ENCODE assay signal across 26 cellular contexts in the genomic region with DNA sequence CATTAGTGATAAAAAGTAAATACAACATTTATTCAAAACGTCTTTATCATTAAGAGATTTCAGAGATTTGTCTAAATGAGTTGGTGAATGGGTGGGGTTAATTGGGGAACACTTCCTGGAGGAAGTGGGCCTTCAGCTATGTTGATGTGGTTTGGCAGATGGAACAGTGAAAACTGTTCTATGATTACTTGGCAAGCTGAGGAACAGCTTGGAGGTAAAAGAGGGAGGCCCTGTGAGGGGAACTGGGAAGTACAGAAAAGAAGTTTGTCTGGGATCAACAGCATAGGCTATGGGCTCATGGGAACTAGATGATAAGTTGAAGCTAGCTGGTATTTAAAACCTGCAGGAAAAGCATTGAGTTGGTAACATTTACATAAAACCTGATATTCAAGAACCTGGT. TPM values are rescaled to one million over a fixed set of nuclear protein-coding genes. Genes with fewer than 3 reads are reported as not detected.
DNase-seq lines count a peak whose midpoint lies in the region; ATAC-seq and TF ChIP-seq lines count a peak whose summit lies in the region.
"Had no signal": no experiment of that assay in that cellular context is flagged by ENCODE, and none has a peak within 500 bp of the region (broad histone marks: within the 10 kb centered on the region; RNA-seq: fewer than 3 reads in every experiment).

No MANE protein-coding gene starts in this region.

- H4K20me1 ChIP-seq in GM23248 (ENCODE audit: insufficient read depth) (no peaks in the 10 kb centered on the region), fibroblast of lung (ENCODE audit: control insufficient read depth, extremely low read depth, insufficient read depth, low read length) (no peaks in the 10 kb centered on the region)

- H3K9me3 Mint-ChIP-seq in nephron progenitor cell: peaks cover 4% of the 10 kb centered on the region
- H3K9me3 Mint-ChIP-seq: activated naive CD8-positive, alpha-beta T cell treated with anti-CD3 and anti-CD28 coated beads for 36 hours; activated T-helper 2 cell treated with anti-CD3 and anti-CD28 coated beads, Interferon-gamma antibody, Interleukin-2, Interleukin-4, amounts not matched to agents 10 μg/mL and 5 μg/mL and 100 μg/mL, durations not matched to agents 14 hours and 24 hours and 36 hours; CD4-positive, alpha-beta memory T cell had no signal

- H3K27me3 Mint-ChIP-seq in nephron progenitor cell (ENCODE audit: low read depth, poor library complexity): no peaks in the 10 kb centered on the region
- H3K27me3 Mint-ChIP-seq: activated naive CD8-positive, alpha-beta T cell treated with anti-CD3 and anti-CD28 coated beads for 36 hours; CD4-positive, alpha-beta memory T cell; T-helper 17 cell had no signal

- H3K27me3 ChIP-seq in GM23248 (replicated peaks; ENCODE audit: insufficient read depth): no peaks in the 10 kb centered on the region
- peaks cover 6% of the 10 kb centered on the region for H3K27me3 ChIP-seq in adipocyte (replicated peaks; ENCODE audit: control insufficient read depth, insufficient read depth, low read length)
- H3K27me3 ChIP-seq in fibroblast of lung (ENCODE audit: control insufficient read depth, insufficient read depth, low read length): no peaks in the 10 kb centered on the region
- H3K27me3 ChIP-seq: esophagus squamous epithelium had no signal

- no peak overlapping the region for H2AFZ ChIP-seq in GM23248
- H2AFZ ChIP-seq in fibroblast of lung (ENCODE audit: low read length): no peak overlapping the region

- H3K4me2 ChIP-seq in GM23248 (ENCODE audit: unreplicated experiment) (no peak overlapping the region), fibroblast of lung (ENCODE audit: extremely low read depth, insufficient read depth, low read length) (no peak overlapping the region)

- H3K9me3 ChIP-seq in GM23248 (ENCODE audit: low read depth): no peaks in the 10 kb centered on the region
- no peaks in the 10 kb centered on the region for H3K9me3 ChIP-seq in adipocyte (ENCODE audit: control insufficient read depth, low read length)
- H3K9me3 ChIP-seq in fibroblast of lung (ENCODE audit: control insufficient read depth, insufficient read depth, low read depth, low read length): no peaks in the 10 kb centered on the region
- H3K9me3 ChIP-seq: esophagus squamous epithelium had no signal

- in situ Hi-C loops in GM23248 (cut with MboI): no loop called here

- H3K4me3 Mint-ChIP-seq in nephron progenitor cell: no peak overlapping the region
- H3K4me3 Mint-ChIP-seq: activated naive CD8-positive, alpha-beta T cell treated with anti-CD3 and anti-CD28 coated beads for 36 hours; endodermal cell; T-helper 17 cell had no signal

- peak; percentile 18 for DNase-seq in GM23248
- DNase-seq in adipocyte (ENCODE audit: low read depth): peak; percentile 41
- DNase-seq in fibroblast of lung (ENCODE audit: low read depth in 2 of 2): peak; percentile 12 to 77
- no peak for DNase-seq in nephron progenitor cell
- DNase-seq in SHP77 treated with DMSO at 0.1 percent for 48 hours (lab: John Stamatoyannopoulos, UW): no peak
- DNase-seq: activated CD8-positive, alpha-beta memory T cell treated with anti-CD3 and anti-CD28 coated beads, Interleukin-2, amount 50 U/mL, for 4 hours; activated naive CD8-positive, alpha-beta T cell treated with anti-CD3 and anti-CD28 coated beads for 36 hours; CD4-positive, alpha-beta memory T cell; endodermal cell; esophagus squamous epithelium; head of caudate nucleus; NCI-H1436; NCI-H2107; NCI-H524; nucleus accumbens; small intestine; stimulated activated CD4-positive, alpha-beta T cell treated with anti-CD3 and anti-CD28 coated beads, Interleukin-1b, Interleukin-23, amount 100 ng/mL, for 48 hours; T-helper 17 cell; trophoblast cell; WERI-Rb-1 had no signal

- 0 to 5% methylated on average over 1 of the region's 1 CpG for WGBS in GM23248 (ENCODE audit: low coverage in 1 of 2, low lambda C conversion rate in 2 of 2, missing lambda C conversion rate in 2 of 2), 2 experiments

- peaks cover 77% of the 10 kb centered on the region for H3K36me3 Mint-ChIP-seq in nephron progenitor cell (ENCODE audit: low read depth)

- H3K4me1 ChIP-seq in GM23248 (ENCODE audit: insufficient read depth) (peaks cover 4% of the 10 kb centered on the region), adipocyte (ENCODE audit: control insufficient read depth, insufficient read depth, low read length) (no peaks in the 10 kb centered on the region), fibroblast of lung (ENCODE audit: control insufficient read depth, extremely low read depth, insufficient read depth, low read length) (no peaks in the 10 kb centered on the region)
- H3K4me1 ChIP-seq: esophagus squamous epithelium had no signal

- ATAC-seq in GM18867 (IDR thresholded peaks at IDR 0.05; ENCODE audit: unreplicated experiment) (no peak), HG03439 (IDR thresholded peaks at IDR 0.05; ENCODE audit: unreplicated experiment) (no peak)
- ATAC-seq: K562, Panc1, T-helper 17 cell had no signal

- H3K79me2 ChIP-seq in GM23248 (ENCODE audit: insufficient read depth) (no peaks in the 10 kb centered on the region), fibroblast of lung (ENCODE audit: control insufficient read depth, insufficient read depth, low read length) (no peaks in the 10 kb centered on the region)

- H3K4me3 ChIP-seq in GM23248: no peak overlapping the region
- H3K4me3 ChIP-seq in adipocyte (ENCODE audit: low read length): no peak overlapping the region
- no peak overlapping the region for H3K4me3 ChIP-seq in fibroblast of lung (replicated peaks in 1 of 4; ENCODE audit: control extremely low read depth in 1 of 4, insufficient read depth in 1 of 4, low read depth in 3 of 4, low read length in 4 of 4)
- H3K4me3 ChIP-seq: coronary artery, esophagus squamous epithelium, K562 had no signal

- no peaks in the 10 kb centered on the region for H3K9me2 ChIP-seq in GM23248 (ENCODE audit: insufficient read depth)

- H3K27ac Mint-ChIP-seq in nephron progenitor cell: peak overlapping the region; percentile 35
- H3K27ac Mint-ChIP-seq: activated naive CD8-positive, alpha-beta T cell treated with anti-CD3 and anti-CD28 coated beads for 36 hours; activated T-helper 2 cell treated with anti-CD3 and anti-CD28 coated beads, Interferon-gamma antibody, Interleukin-2, Interleukin-4, amounts not matched to agents 10 μg/mL and 5 μg/mL and 100 μg/mL, durations not matched to agents 14 hours and 24 hours and 36 hours; endodermal cell; T-helper 17 cell had no signal

- TF ChIP-seq CTCF in fibroblast of lung (conservative IDR thresholded peaks at IDR 0.05 in 1 of 2, IDR thresholded peaks at IDR 0.05 in 1 of 2; ENCODE audit: low read depth in 1 of 2, low read length in 2 of 2) (no peak), nephron progenitor cell (IDR thresholded peaks at IDR 0.05) (no peak)

- no peaks in the 10 kb centered on the region for H3F3A ChIP-seq in GM23248 (ENCODE audit: insufficient read depth)

- no peaks in the 10 kb centered on the region for H3K4me1 Mint-ChIP-seq in nephron progenitor cell

- H3K36me3 ChIP-seq in GM23248 (ENCODE audit: low read depth) (peaks cover 14% of the 10 kb centered on the region; the same call in 1 of the 2 replicates), adipocyte (ENCODE audit: control insufficient read depth, insufficient read depth, low read length, severe bottlenecking) (peaks cover 55% of the 10 kb centered on the region), fibroblast of lung (ENCODE audit: control insufficient read depth, insufficient read depth, low read length) (no peaks in the 10 kb centered on the region)

- no peak overlapping the region for H3K9ac ChIP-seq in GM23248
- H3K9ac ChIP-seq in adipocyte (ENCODE audit: low read length): no peak overlapping the region
- no peak overlapping the region for H3K9ac ChIP-seq in fibroblast of lung (ENCODE audit: insufficient read depth, low read length)

- H3K27ac ChIP-seq in GM23248 (no peak overlapping the region), fibroblast of lung (ENCODE audit: insufficient read depth, low read length) (no peak overlapping the region)
- H3K27ac ChIP-seq: coronary artery, esophagus squamous epithelium, WERI-Rb-1 had no signal

RNA-seq across cellular contexts. Expression of a gene that starts 26.0 kb away (rescaled TPM):
- 13.0 and 17.2 TPM in 2 replicates for total RNA-seq in GM23248 (2014; rRNA removed; shearing (Covaris generic))
- polyA plus RNA-seq in GM23248 (2016; fragmentation: Nextera tagmentation; extraction: Ambion mirVana) (10.5 and 10.6 TPM in 2 replicates), fibroblast of lung (28.7 and 32.1 TPM in 2 replicates)
- 17.7 and 23.0 TPM in 2 replicates for total RNA-seq in fibroblast of lung
- 17.2 and 17.3 TPM in 2 replicates for polyA plus RNA-seq in fibroblast of lung (2012)
- 19.8 and 21.2 TPM in 2 replicates for polyA minus RNA-seq in fibroblast of lung (ENCODE audit: low replicate concordance)

RNA-seq across cellular contexts. Expression of a gene that starts 42.8 kb away (rescaled TPM):
- total RNA-seq in GM23248 (2014; rRNA removed; shearing (Covaris generic)): 36.9 and 40.7 TPM in 2 replicates
- polyA plus RNA-seq in GM23248 (2016; fragmentation: Nextera tagmentation; extraction: Ambion mirVana) (36.3 and 38.5 TPM in 2 replicates), fibroblast of lung (38.3 and 74.5 TPM in 2 replicates)
- 47.5 and 53.3 TPM in 2 replicates for total RNA-seq in fibroblast of lung
- 33.7 and 61.0 TPM in 2 replicates for polyA plus RNA-seq in fibroblast of lung (2012)
- 1.8 and 8.1 TPM in 2 replicates for polyA minus RNA-seq in fibroblast of lung (ENCODE audit: low replicate concordance)

Comparison
In these comparisons a context has a peak if more than half of its experiments do, and no peak if none do; other contexts are left out.
1. DNase-seq: peak in GM23248 (single experiment), adipocyte (single experiment) and fibroblast of lung (2 of 2); none in nephron progenitor cell (single experiment) and SHP77 treated with DMSO at 0.1 percent for 48 hours (single experiment).